In genomic region chr5:169171495-169171894, GRCh38 we compare ENCODE assay signal across 1 cellular context.
TF ChIP-seq lines count a peak whose summit lies in the region.

No MANE protein-coding gene starts in this region.

TF ChIP-seq in SK-N-SH, 30 proteins besides CTCF, POLR2A, EP300 and RAD21:
- TF ChIP-seq NFIC (IDR thresholded peaks at IDR 0.05; ENCODE audit: borderline replicate concordance) (no peak), RCOR1 (IDR thresholded peaks at IDR 0.05; ENCODE audit: low read length) (no peak), TCF12 (IDR thresholded peaks at IDR 0.05) (no peak), TAF1 (IDR thresholded peaks at IDR 0.05; ENCODE audit: borderline replicate concordance, low read depth, low read length) (no peak)
- TF ChIP-seq, protein P1, sequence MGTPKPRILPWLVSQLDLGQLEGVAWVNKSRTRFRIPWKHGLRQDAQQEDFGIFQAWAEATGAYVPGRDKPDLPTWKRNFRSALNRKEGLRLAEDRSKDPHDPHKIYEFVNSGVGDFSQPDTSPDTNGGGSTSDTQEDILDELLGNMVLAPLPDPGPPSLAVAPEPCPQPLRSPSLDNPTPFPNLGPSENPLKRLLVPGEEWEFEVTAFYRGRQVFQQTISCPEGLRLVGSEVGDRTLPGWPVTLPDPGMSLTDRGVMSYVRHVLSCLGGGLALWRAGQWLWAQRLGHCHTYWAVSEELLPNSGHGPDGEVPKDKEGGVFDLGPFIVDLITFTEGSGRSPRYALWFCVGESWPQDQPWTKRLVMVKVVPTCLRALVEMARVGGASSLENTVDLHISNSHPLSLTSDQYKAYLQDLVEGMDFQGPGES (IDR thresholded peaks at IDR 0.05; ENCODE audit: low read depth, low read length): no peak
